In genomic region chr9:130998596-130999264, GRCh38 we compare ENCODE assay signal across 18 cellular contexts. TPM values are rescaled to one million over a fixed set of nuclear protein-coding genes. Genes with fewer than 3 reads are reported as not detected.
DNase-seq lines count a peak whose midpoint lies in the region; ATAC-seq and TF ChIP-seq lines count a peak whose summit lies in the region.
"Had no signal": no experiment of that assay in that cellular context is flagged by ENCODE, and none has a peak within 500 bp of the region (broad histone marks: within the 10 kb centered on the region; RNA-seq: fewer than 3 reads in every experiment).

No MANE protein-coding gene starts in this region.

- DNase-seq in CD14-positive monocyte (ENCODE audit: low spot score) = no peak
- DNase-seq in NT2/D1 (ENCODE audit: low read depth, low spot score) = no peak
- no peak for DNase-seq in coronary artery (ENCODE audit: low spot score)
- DNase-seq in mucosa of descending colon = no peak
- no peak for DNase-seq in PC-3
- DNase-seq in activated CD4-positive, alpha-beta T cell treated with anti-CD3 and anti-CD28 coated beads for 48 hours = no peak
- DNase-seq in middle frontal gyrus (ENCODE audit: extremely low spot score, low spot score) = no peak
- DNase-seq in NCI-H1694 (lab: John Stamatoyannopoulos, UW) = no peak
- DNase-seq: activated CD8-positive, alpha-beta memory T cell treated with anti-CD3 and anti-CD28 coated beads, Interleukin-2, amount 50 U/mL, for 4 hours; naive B cell had no signal

- POLR2A ChIA-PET in PC-3 (lab: Charles Lee; ENCODE audit: unreplicated experiment) = interaction anchor here (0.6 kb wide), 1 partner anchor 499 kb away, joined by 4 read pairs; no protein-coding TSS in a partner anchor

- no peaks in the 10 kb centered on the region for H4K20me1 ChIP-seq in PC-3 (ENCODE audit: low read length)

- H3K4me2 ChIP-seq in PC-3 (ENCODE audit: low read length) = no peak overlapping the region

- no TSS peak for BruUV-seq in PC-3 (replicated peaks; lab: Mats Ljungman, UMichigan)

- H3K9me3 ChIP-seq in NT2/D1 (ENCODE audit: insufficient read depth, low read length) (no peaks in the 10 kb centered on the region), mucosa of descending colon (no peaks in the 10 kb centered on the region), PC-3 (ENCODE audit: low read length) (no peaks in the 10 kb centered on the region)
- H3K9me3 ChIP-seq: ovary, testis had no signal

- TF ChIP-seq CTCF in CD14-positive monocyte (IDR thresholded peaks at IDR 0.05) (peak; percentile 40), coronary artery (IDR thresholded peaks at IDR 0.05) (peak; percentile 3), mucosa of descending colon (IDR thresholded peaks at IDR 0.05) (no peak), PC-3 (conservative IDR thresholded peaks at IDR 0.05; ENCODE audit: low read depth, low read length) (no peak)

- H3K4me3 Mint-ChIP-seq in CD14-positive monocyte = peak overlapping the region in 1 of 2 donors; percentile 63
- H3K4me3 Mint-ChIP-seq: activated CD4-positive, alpha-beta T cell treated with anti-CD3 and anti-CD28 coated beads, Interleukin-2, amount 10 ng/mL, durations not matched to agents 7 days and 5 days; CD4-positive, alpha-beta T cell had no signal

- peaks cover 8% of the 10 kb centered on the region for H3K4me1 Mint-ChIP-seq in CD14-positive monocyte
- H3K4me1 Mint-ChIP-seq: activated CD4-positive, alpha-beta T cell treated with anti-CD3 and anti-CD28 coated beads, Interleukin-2, amount 10 ng/mL, durations not matched to agents 7 days and 5 days had no signal

- H3K27me3 ChIP-seq in NT2/D1 (ENCODE audit: insufficient read depth, insufficient read length) (peaks cover 23% of the 10 kb centered on the region), PC-3 (ENCODE audit: low read length) (no peaks in the 10 kb centered on the region)
- H3K27me3 ChIP-seq: ovary, testis had no signal

- no peak overlapping the region for H2AFZ ChIP-seq in PC-3 (ENCODE audit: low read length)

- intact Hi-C loops in CD14-positive monocyte (cut with micrococcal nuclease) = loop anchor here (2.0 to 10.0 kb wide), 4 partner anchors 131 to 294 kb away; no protein-coding TSS in a partner anchor
- intact Hi-C loops in mucosa of descending colon (cut with DNase I, micrococcal nuclease) = no loop called here
- intact Hi-C loops in PC-3 (cut with micrococcal nuclease) = loop anchor here (1.0 kb wide), 1 partner anchor 128 kb away; no protein-coding TSS in a partner anchor

- H3K27me3 Mint-ChIP-seq in CD14-positive monocyte (ENCODE audit: low read depth in 3 of 3) = peaks cover 2 to 14% (median 12%) of the 10 kb centered on the region in 3 donors

- CTCF ChIA-PET in PC-3 (lab: Charles Lee) = interaction anchor here (0.5 to 1.1 kb wide), 7 partner anchors 35 to 1310 kb away, joined by 3 to 6 read pairs (median 4); no protein-coding TSS in a partner anchor

- no peaks in the 10 kb centered on the region for H3F3A ChIP-seq in PC-3 (ENCODE audit: low read length, unreplicated experiment)

- peaks cover 0 to 3% (median 0%) of the 10 kb centered on the region in 7 donors for H3K9me3 Mint-ChIP-seq in CD14-positive monocyte
- H3K9me3 Mint-ChIP-seq: activated CD4-positive, alpha-beta T cell treated with anti-CD3 and anti-CD28 coated beads, Interleukin-2, amount 10 ng/mL, durations not matched to agents 7 days and 5 days; CD4-positive, alpha-beta T cell; naive B cell had no signal

- H3K9me2 ChIP-seq in PC-3 (replicated peaks; ENCODE audit: low read length) = no peaks in the 10 kb centered on the region

- no peaks in the 10 kb centered on the region for H3K79me2 ChIP-seq in PC-3 (ENCODE audit: low read length)

- H3K27ac Mint-ChIP-seq in CD14-positive monocyte = no peak overlapping the region
- H3K27ac Mint-ChIP-seq: activated CD4-positive, alpha-beta T cell treated with anti-CD3 and anti-CD28 coated beads, Interleukin-2, amount 10 ng/mL, durations not matched to agents 7 days and 5 days; CD4-positive, alpha-beta T cell; naive B cell had no signal

- H3K4me1 ChIP-seq in NT2/D1 (ENCODE audit: insufficient read depth, insufficient read length) = peaks cover 24% of the 10 kb centered on the region
- H3K4me1 ChIP-seq in mucosa of descending colon (ENCODE audit: low read depth) = no peaks in the 10 kb centered on the region
- H3K4me1 ChIP-seq in PC-3 (ENCODE audit: insufficient read depth, low read length) = no peaks in the 10 kb centered on the region
- H3K4me1 ChIP-seq: foreskin keratinocyte, testis had no signal

- H3K36me3 ChIP-seq in NT2/D1 (ENCODE audit: insufficient read depth, insufficient read length, low read length) (no peaks in the 10 kb centered on the region), mucosa of descending colon (ENCODE audit: low read depth) (no peaks in the 10 kb centered on the region), PC-3 (ENCODE audit: low read depth, low read length) (no peaks in the 10 kb centered on the region)
- H3K36me3 ChIP-seq: ovary had no signal

- H3K4me3 ChIP-seq in NT2/D1 (ENCODE audit: insufficient read length, low read depth) (no peak overlapping the region), coronary artery (no peak overlapping the region), mucosa of descending colon (no peak overlapping the region), PC-3 (ENCODE audit: low read length) (no peak overlapping the region)
- H3K4me3 ChIP-seq: lung, ovary, testis had no signal

- peak overlapping the region; percentile 42 for H3K9ac ChIP-seq in NT2/D1 (ENCODE audit: insufficient read length, low read depth)
- H3K9ac ChIP-seq in PC-3 (ENCODE audit: low read length) = no peak overlapping the region

- H3K27ac ChIP-seq in coronary artery (no peak overlapping the region), PC-3 (ENCODE audit: low read length) (no peak overlapping the region)
- H3K27ac ChIP-seq: foreskin keratinocyte, ovary, testis had no signal

- ATAC-seq in mucosa of descending colon (peak; percentile 11), PC-3 (no peak)

- H3K36me3 Mint-ChIP-seq in CD14-positive monocyte = no peaks in the 10 kb centered on the region
- H3K36me3 Mint-ChIP-seq: naive B cell had no signal

RNA-seq across cellular contexts. Expression of gene LAMC3, which starts 10.2 kb away (rescaled TPM):
- polyA plus RNA-seq in CD14-positive monocyte = not detected
- total RNA-seq in mucosa of descending colon = under 1 TPM; 0.58 to 0.73 (median 0.69) TPM
- 4.6 and 6.0 TPM in 2 replicates for total RNA-seq in PC-3 (2014; rRNA removed)
- total RNA-seq: foreskin keratinocyte had no signal
- polyA plus RNA-seq: AG04450, foreskin keratinocyte had no signal

RNA-seq across cellular contexts. Expression of gene FIBCD1, which starts 59.7 kb away (rescaled TPM):
- polyA plus RNA-seq in CD14-positive monocyte = not detected
- total RNA-seq in mucosa of descending colon (10 to 100 TPM in 1 of 3 donors, 1 to 10 TPM in 2; 2.6 to 10.7 (median 7.3) TPM), PC-3 (2014; rRNA removed) (7.5 and 8.9 TPM in 2 replicates)
- total RNA-seq: activated CD4-positive, alpha-beta T cell treated with anti-CD3 and anti-CD28 coated beads, Interleukin-2, amount 10 ng/mL, durations not matched to agents 7 days and 5 days; CD4-positive, alpha-beta T cell; T-helper 1 cell treated with Interleukin-12 subunit alpha and Interleukin-12 subunit beta and Interleukin-4 antibody, amounts not matched to agents 30 ng/mL and 1 ng/mL, for 36 hours had no signal

Comparison
In these comparisons a context has a peak if more than half of its experiments do, and no peak if none do; other contexts are left out.
1. CTCF ChIP-seq: peak in CD14-positive monocyte (single experiment) and coronary artery (single experiment); none in mucosa of descending colon (single experiment) and PC-3 (single experiment).
2. intact Hi-C loops: an anchor here in CD14-positive monocyte (2.0 to 10.0 kb wide) and PC-3 (1.0 kb wide); none called in mucosa of descending colon.